ENCODE assay signal across 8 cellular contexts in genomic region chr2:37670378-37671012, GRCh38. TPM values are rescaled to one million over a fixed set of nuclear protein-coding genes. Genes with fewer than 3 reads are reported as not detected.
DNase-seq lines count a peak whose midpoint lies in the region; ATAC-seq, FAIRE-seq and TF ChIP-seq lines count a peak whose summit lies in the region.

No MANE protein-coding gene starts in this region.

- peak overlapping the region; percentile 94 for H3K4me3 Mint-ChIP-seq in astrocyte (ENCODE audit: unreplicated experiment)

- no peaks in the 10 kb centered on the region for H3K9me3 ChIP-seq in astrocyte (ENCODE audit: insufficient read depth, low read depth, low read length)
- H3K9me3 ChIP-seq in testis, result no peaks in the 10 kb centered on the region

- H3K27ac ChIP-seq in astrocyte (ENCODE audit: low read depth, low read length), result peak overlapping the region; percentile 88
- peak overlapping the region; percentile 75 to 88 for H3K27ac ChIP-seq in testis

- DNase-seq in NCI-H82 (lab: John Stamatoyannopoulos, UW) (peak; percentile 25), NCI-H82 treated with DMSO at 0.1 percent for 48 hours (lab: John Stamatoyannopoulos, UW; ENCODE audit: unreplicated experiment) (no peak), astrocyte (ENCODE audit: low read depth) (no peak), kidney epithelial cell (ENCODE audit: low read depth) (no peak), testis (no peak), NCI-H1105 treated with DMSO at 0.1 percent for 48 hours (lab: John Stamatoyannopoulos, UW) (no peak)
- no peak for DNase-seq in activated CD4-positive, alpha-beta T cell treated with anti-CD3 and anti-CD28 coated beads for 1 hour

- peaks cover 12% of the 10 kb centered on the region for H3K4me1 Mint-ChIP-seq in astrocyte (ENCODE audit: low read depth, unreplicated experiment)

- WGBS in testis, 2 donors, result 8 to 9% methylated on average over 12 of the region's 12 CpGs

- peaks cover 3% of the 10 kb centered on the region for H3K36me3 Mint-ChIP-seq in astrocyte (ENCODE audit: low read depth, unreplicated experiment)

- H3K4me3 ChIP-seq in astrocyte (ENCODE audit: insufficient read depth, low read depth, low read length), result peak overlapping the region; percentile 98
- peak overlapping the region; percentile 75 for H3K4me3 ChIP-seq in kidney epithelial cell (ENCODE audit: low read depth, low read length)
- peak overlapping the region; percentile 83 to 95 for H3K4me3 ChIP-seq in testis

- TF ChIP-seq CTCF in astrocyte (IDR thresholded peaks at IDR 0.05; ENCODE audit: insufficient read depth, low read depth, low read length), result no peak
- TF ChIP-seq CTCF in kidney epithelial cell (IDR thresholded peaks at IDR 0.05; ENCODE audit: insufficient read depth, low read length, poor library complexity, severe bottlenecking), result no peak
- no peak for TF ChIP-seq CTCF in testis (IDR thresholded peaks at IDR 0.05)

- peaks cover 21% of the 10 kb centered on the region for H3K36me3 ChIP-seq in astrocyte (ENCODE audit: insufficient read depth, low read length)
- no peaks in the 10 kb centered on the region for H3K36me3 ChIP-seq in kidney epithelial cell (ENCODE audit: control insufficient read depth, insufficient read depth, low read length)
- no peaks in the 10 kb centered on the region for H3K36me3 ChIP-seq in testis (ENCODE audit: low read depth, missing control alignments)

- intact Hi-C loops in testis (cut with DNase I; ENCODE audit: low total_unique reads), result no loop called here

- no peak for ATAC-seq in GM18858 (IDR thresholded peaks at IDR 0.05; ENCODE audit: unreplicated experiment)

- no peak for FAIRE-seq in astrocyte (lab: Jason Lieb, UNC)

- TF ChIP-seq POLR2A in testis (IDR thresholded peaks at IDR 0.05), result no peak

- H3K27ac Mint-ChIP-seq in astrocyte (ENCODE audit: unreplicated experiment), result peak overlapping the region; percentile 92

- peak overlapping the region; percentile 97 for H3K9ac ChIP-seq in astrocyte (ENCODE audit: low read length)

- H4K20me1 ChIP-seq in astrocyte (ENCODE audit: insufficient read depth, low read length), result peaks cover 57% of the 10 kb centered on the region

- H3K4me2 ChIP-seq in astrocyte (ENCODE audit: low read length), result peak overlapping the region; percentile 97

- peaks cover 61% of the 10 kb centered on the region for H3K79me2 ChIP-seq in astrocyte (ENCODE audit: insufficient read depth, low read length)

- H3K27me3 ChIP-seq in astrocyte (ENCODE audit: insufficient read depth, low read length) (no peaks in the 10 kb centered on the region), kidney epithelial cell (ENCODE audit: control insufficient read depth, insufficient read depth, low read length) (no peaks in the 10 kb centered on the region), testis (no peaks in the 10 kb centered on the region)

- H2AFZ ChIP-seq in astrocyte (ENCODE audit: low read depth, low read length), result no peak overlapping the region

- H3K9me3 Mint-ChIP-seq in astrocyte (ENCODE audit: unreplicated experiment), result no peaks in the 10 kb centered on the region

- H3K27me3 Mint-ChIP-seq in astrocyte (ENCODE audit: low read depth, unreplicated experiment), result no peaks in the 10 kb centered on the region

- H3K4me1 ChIP-seq in astrocyte (ENCODE audit: insufficient read depth, low read length) (peaks cover 45% of the 10 kb centered on the region), testis (peaks cover 7% of the 10 kb centered on the region)

RNA-seq across cellular contexts. Expression of gene CDC42EP3, which starts 0.9 kb away (rescaled TPM):
- total RNA-seq in astrocyte (94.3 and 102 TPM in 2 replicates), kidney epithelial cell (68.7 and 76.3 TPM in 2 replicates), testis (10 to 100 TPM; 44.3 to 50.6 TPM)
- 107 TPM for polyA plus RNA-seq in testis (ENCODE audit: insufficient read depth, low read depth, low replicate concordance)
